ENCODE assay signal across 1 cellular context in the genomic region with DNA sequence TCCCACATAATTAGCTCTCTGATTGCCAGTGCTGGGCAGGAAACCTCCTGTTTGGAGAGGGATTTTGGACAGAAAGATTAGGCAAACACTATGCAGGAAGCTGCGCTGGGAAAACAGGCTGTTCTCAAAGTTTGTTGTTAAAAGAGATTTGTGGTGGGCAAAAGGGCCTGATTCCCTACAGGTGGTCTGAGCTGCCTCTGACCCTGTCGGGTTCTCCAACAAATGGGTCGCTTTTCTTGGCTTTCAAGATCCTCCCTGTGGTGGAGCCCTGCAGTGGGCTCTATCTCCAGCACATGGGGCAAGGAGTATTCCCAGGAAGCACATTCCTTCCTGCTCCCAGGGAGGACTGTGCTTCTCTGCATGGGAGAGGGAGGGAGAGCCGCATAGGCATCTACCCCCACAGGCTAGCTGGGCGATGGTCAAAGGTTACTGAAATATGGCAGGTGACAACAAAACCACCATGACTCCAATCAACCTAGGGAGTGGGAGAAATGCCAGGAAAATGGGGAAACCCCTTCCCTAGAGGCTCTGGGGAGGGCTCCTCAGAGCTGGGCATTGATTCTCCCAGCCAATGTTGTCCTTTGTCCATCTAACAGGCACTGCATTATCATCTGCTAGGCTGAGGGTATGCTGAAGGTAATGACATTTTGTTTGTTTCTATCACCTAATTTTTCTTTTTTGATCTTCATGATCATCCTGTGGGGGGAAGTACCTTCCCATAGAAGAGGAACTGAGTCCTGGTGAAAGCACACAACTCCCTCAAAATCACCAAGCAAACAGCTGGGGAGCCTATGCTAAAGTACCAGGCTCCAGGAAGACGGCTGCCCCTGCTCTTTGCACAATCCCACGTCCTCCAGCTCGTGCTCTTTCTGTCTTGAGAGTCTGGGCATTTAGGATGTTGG.
A peak's percentile ranks its signal among the peaks of the same experiment; 100 is the strongest.
TF ChIP-seq lines count a peak whose summit lies in the region.

No MANE protein-coding gene starts in this region.

TF ChIP-seq in HepG2, 621 proteins besides CTCF, POLR2A, EP300 and RAD21 (continued from another document and continues in another):
- TF ChIP-seq UBTF (CRISPR knock-in tag; IDR thresholded peaks at IDR 0.05) (peak; percentile 58), ZNF761 (CRISPR knock-in tag; conservative IDR thresholded peaks at IDR 0.05) (0 out of 2 replicates have a peak, but pooled peaks have one; percentile 37), TCF7L2 (IDR thresholded peaks at IDR 0.05; ENCODE audit: low read depth, low read length) (no peak), ZBTB42 (CRISPR knock-in tag; IDR thresholded peaks at IDR 0.05) (0 out of 2 replicates have a peak, but pooled peaks have one; percentile 32), ZSCAN29 (CRISPR knock-in tag; conservative IDR thresholded peaks at IDR 0.05) (no peak), KMT2A (CRISPR knock-in tag; IDR thresholded peaks at IDR 0.05) (no peak), RARA (CRISPR knock-in tag; IDR thresholded peaks at IDR 0.05) (0 out of 2 replicates have a peak, but pooled peaks have one; percentile 12), ZZZ3 (CRISPR knock-in tag; IDR thresholded peaks at IDR 0.05; ENCODE audit: borderline replicate concordance) (no peak), CCDC6 (CRISPR knock-in tag; IDR thresholded peaks at IDR 0.05) (no peak), SNAPC4 (CRISPR knock-in tag; IDR thresholded peaks at IDR 0.05) (no peak), SALL1 (CRISPR knock-in tag; IDR thresholded peaks at IDR 0.05) (peak; percentile 90), FOXO4 (CRISPR knock-in tag; conservative IDR thresholded peaks at IDR 0.05) (peak; percentile 83; the same call in 1 of the 2 replicates), SALL2 (CRISPR knock-in tag; IDR thresholded peaks at IDR 0.05) (no peak), NFE2L1 (CRISPR knock-in tag; IDR thresholded peaks at IDR 0.05; ENCODE audit: borderline replicate concordance) (no peak), ZNF543 (CRISPR knock-in tag; IDR thresholded peaks at IDR 0.05) (no peak), ISL2 (CRISPR knock-in tag; IDR thresholded peaks at IDR 0.05) (peak; percentile 63), SMAD3 (CRISPR knock-in tag; IDR thresholded peaks at IDR 0.05) (no peak; the same call in 1 of the 2 replicates), TEAD3 (CRISPR knock-in tag; optimal IDR thresholded peaks at IDR 0.05; ENCODE audit: borderline replicate concordance) (peak; percentile 85), PCBP2 (optimal IDR thresholded peaks at IDR 0.05; ENCODE audit: low read depth, low read length, poor library complexity, severe bottlenecking) (no peak), ZNF33B (CRISPR knock-in tag; IDR thresholded peaks at IDR 0.05) (no peak), FOXA1 (IDR thresholded peaks at IDR 0.05) (no peak), FOXA1 (CRISPR knock-in tag; IDR thresholded peaks at IDR 0.05) (peak; percentile 4; the same call in 1 of the 2 replicates), ZNF432 (CRISPR knock-in tag; IDR thresholded peaks at IDR 0.05; ENCODE audit: borderline replicate concordance) (no peak), ZNF180 (CRISPR knock-in tag; IDR thresholded peaks at IDR 0.05; ENCODE audit: borderline replicate concordance, low read depth) (no peak), BCLAF1 (IDR thresholded peaks at IDR 0.05) (no peak), MED1 (CRISPR knock-in tag; IDR thresholded peaks at IDR 0.05) (peak; percentile 61; the same call in 1 of the 2 replicates), ZSCAN31 (CRISPR knock-in tag; IDR thresholded peaks at IDR 0.05; ENCODE audit: low read depth) (0 out of 2 replicates have a peak, but pooled peaks have one; percentile 18), MXD4 (CRISPR knock-in tag; IDR thresholded peaks at IDR 0.05) (peak; percentile 46; the same call in 1 of the 2 replicates), ZNF709 (CRISPR knock-in tag; IDR thresholded peaks at IDR 0.05) (no peak), NRL (CRISPR knock-in tag; IDR thresholded peaks at IDR 0.05; ENCODE audit: borderline replicate concordance) (no peak)
- TF ChIP-seq, protein P1, sequence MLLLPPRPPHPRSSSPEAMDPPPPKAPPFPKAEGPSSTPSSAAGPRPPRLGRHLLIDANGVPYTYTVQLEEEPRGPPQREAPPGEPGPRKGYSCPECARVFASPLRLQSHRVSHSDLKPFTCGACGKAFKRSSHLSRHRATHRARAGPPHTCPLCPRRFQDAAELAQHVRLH (CRISPR knock-in tag; IDR thresholded peaks at IDR 0.05; ENCODE audit: borderline replicate concordance, low read depth), result peak; percentile 30; the same call in 1 of the 2 replicates
- TF ChIP-seq, protein P2, sequence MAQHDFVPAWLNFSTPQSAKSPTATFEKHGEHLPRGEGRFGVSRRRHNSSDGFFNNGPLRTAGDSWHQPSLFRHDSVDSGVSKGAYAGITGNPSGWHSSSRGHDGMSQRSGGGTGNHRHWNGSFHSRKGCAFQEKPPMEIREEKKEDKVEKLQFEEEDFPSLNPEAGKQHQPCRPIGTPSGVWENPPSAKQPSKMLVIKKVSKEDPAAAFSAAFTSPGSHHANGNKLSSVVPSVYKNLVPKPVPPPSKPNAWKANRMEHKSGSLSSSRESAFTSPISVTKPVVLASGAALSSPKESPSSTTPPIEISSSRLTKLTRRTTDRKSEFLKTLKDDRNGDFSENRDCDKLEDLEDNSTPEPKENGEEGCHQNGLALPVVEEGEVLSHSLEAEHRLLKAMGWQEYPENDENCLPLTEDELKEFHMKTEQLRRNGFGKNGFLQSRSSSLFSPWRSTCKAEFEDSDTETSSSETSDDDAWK (CRISPR knock-in tag; IDR thresholded peaks at IDR 0.05), result no peak
- TF ChIP-seq, protein P3, sequence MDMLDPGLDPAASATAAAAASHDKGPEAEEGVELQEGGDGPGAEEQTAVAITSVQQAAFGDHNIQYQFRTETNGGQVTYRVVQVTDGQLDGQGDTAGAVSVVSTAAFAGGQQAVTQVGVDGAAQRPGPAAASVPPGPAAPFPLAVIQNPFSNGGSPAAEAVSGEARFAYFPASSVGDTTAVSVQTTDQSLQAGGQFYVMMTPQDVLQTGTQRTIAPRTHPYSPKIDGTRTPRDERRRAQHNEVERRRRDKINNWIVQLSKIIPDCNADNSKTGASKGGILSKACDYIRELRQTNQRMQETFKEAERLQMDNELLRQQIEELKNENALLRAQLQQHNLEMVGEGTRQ (IDR thresholded peaks at IDR 0.05; ENCODE audit: low read depth, low read length), result no peak
- TF ChIP-seq, protein P3 (CRISPR knock-in tag; IDR thresholded peaks at IDR 0.05; ENCODE audit: borderline replicate concordance), result no peak
- TF ChIP-seq, protein P4, sequence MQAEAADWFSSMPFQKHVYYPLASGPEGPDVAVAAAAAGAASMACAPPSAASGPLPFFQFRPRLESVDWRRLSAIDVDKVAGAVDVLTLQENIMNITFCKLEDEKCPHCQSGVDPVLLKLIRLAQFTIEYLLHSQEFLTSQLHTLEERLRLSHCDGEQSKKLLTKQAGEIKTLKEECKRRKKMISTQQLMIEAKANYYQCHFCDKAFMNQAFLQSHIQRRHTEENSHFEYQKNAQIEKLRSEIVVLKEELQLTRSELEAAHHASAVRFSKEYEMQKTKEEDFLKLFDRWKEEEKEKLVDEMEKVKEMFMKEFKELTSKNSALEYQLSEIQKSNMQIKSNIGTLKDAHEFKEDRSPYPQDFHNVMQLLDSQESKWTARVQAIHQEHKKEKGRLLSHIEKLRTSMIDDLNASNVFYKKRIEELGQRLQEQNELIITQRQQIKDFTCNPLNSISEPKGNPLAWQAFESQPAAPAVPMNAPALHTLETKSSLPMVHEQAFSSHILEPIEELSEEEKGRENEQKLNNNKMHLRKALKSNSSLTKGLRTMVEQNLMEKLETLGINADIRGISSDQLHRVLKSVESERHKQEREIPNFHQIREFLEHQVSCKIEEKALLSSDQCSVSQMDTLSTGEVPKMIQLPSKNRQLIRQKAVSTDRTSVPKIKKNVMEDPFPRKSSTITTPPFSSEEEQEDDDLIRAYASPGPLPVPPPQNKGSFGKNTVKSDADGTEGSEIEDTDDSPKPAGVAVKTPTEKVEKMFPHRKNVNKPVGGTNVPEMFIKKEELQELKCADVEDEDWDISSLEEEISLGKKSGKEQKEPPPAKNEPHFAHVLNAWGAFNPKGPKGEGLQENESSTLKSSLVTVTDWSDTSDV (CRISPR knock-in tag; IDR thresholded peaks at IDR 0.05), result no peak
